In the genomic region with DNA sequence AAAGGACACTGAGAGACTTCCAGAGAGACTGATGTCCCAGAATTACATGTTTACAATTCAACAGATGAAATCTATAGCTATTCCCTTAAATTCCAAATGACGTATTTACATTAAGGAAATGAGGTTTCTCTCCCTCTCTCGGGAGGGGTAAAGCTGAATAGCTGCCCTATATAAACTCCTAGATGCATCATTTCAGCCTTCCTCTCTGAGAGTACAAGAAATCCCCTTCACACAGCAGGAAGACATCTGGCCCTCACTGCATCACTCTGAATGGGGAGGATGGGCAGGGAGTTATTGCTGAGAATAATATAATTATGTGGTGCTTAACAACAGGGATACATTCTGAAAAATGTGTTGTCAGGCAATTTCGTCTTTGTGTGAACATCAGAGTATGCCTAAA, we compare ENCODE assay signal across 14 cellular contexts. TPM values are rescaled to one million over a fixed set of nuclear protein-coding genes. Genes with fewer than 3 reads are reported as not detected.
DNase-seq lines count a peak whose midpoint lies in the region; ATAC-seq and TF ChIP-seq lines count a peak whose summit lies in the region.
"Had no signal": no experiment of that assay in that cellular context is flagged by ENCODE, and none has a peak within 500 bp of the region (broad histone marks: within the 10 kb centered on the region; RNA-seq: fewer than 3 reads in every experiment).

No MANE protein-coding gene starts in this region.

- H3K27me3 ChIP-seq in OCI-LY3 (ENCODE audit: low read depth, low read length) (no peaks in the 10 kb centered on the region), SJCRH30 (no peaks in the 10 kb centered on the region), tibial nerve (no peaks in the 10 kb centered on the region)

- DNase-seq in HuH-7.5 (ENCODE audit: low spot score): no peak
- no peak for DNase-seq in NCI-H774 (lab: John Stamatoyannopoulos, UW)
- DNase-seq in SJCRH30: no peak
- no peak for DNase-seq in tibial nerve (ENCODE audit: low spot score in 2 of 2)
- DNase-seq: activated CD4-positive, alpha-beta T cell treated with anti-CD3 and anti-CD28 coated beads, Interleukin-2, amount 50 U/mL, for 4 hours; central memory CD4-positive, alpha-beta T cell; KBM-7; NCI-H2171 treated with DMSO at 0.1 percent for 48 hours; PC-9 had no signal

- H2AFZ ChIP-seq in OCI-LY3 (ENCODE audit: low read depth, low read length): no peak overlapping the region
- H2AFZ ChIP-seq: parathyroid adenoma, PC-9 had no signal

- H3K9me3 ChIP-seq in OCI-LY3 (ENCODE audit: insufficient read depth, low read length): no peaks in the 10 kb centered on the region
- no peaks in the 10 kb centered on the region for H3K9me3 ChIP-seq in SJCRH30 (replicated peaks)
- H3K9me3 ChIP-seq in tibial nerve: no peaks in the 10 kb centered on the region

- H3K9ac ChIP-seq in OCI-LY3 (ENCODE audit: low read length): no peak overlapping the region
- H3K9ac ChIP-seq: parathyroid adenoma had no signal

- H3K4me1 ChIP-seq in OCI-LY3 (ENCODE audit: low read length): peaks cover 18% of the 10 kb centered on the region
- H3K4me1 ChIP-seq in SJCRH30: no peaks in the 10 kb centered on the region
- peaks cover 0 to 7% (median 0%) of the 10 kb centered on the region in 4 donors for H3K4me1 ChIP-seq in tibial nerve

- peaks cover 69% of the 10 kb centered on the region for H3K79me2 ChIP-seq in OCI-LY3 (ENCODE audit: low read length)

- TF ChIP-seq CTCF in OCI-LY3 (IDR thresholded peaks at IDR 0.05; ENCODE audit: low read depth, low read length): no peak
- no peak for TF ChIP-seq CTCF in tibial nerve (IDR thresholded peaks at IDR 0.05)

- peaks cover 23% of the 10 kb centered on the region; the same call in 1 of the 2 replicates for H4K20me1 ChIP-seq in OCI-LY3 (ENCODE audit: insufficient read depth, low read length)

- H3K4me3 ChIP-seq in OCI-LY3 (ENCODE audit: low read length) (no peak overlapping the region), SJCRH30 (no peak overlapping the region), tibial nerve (no peak overlapping the region)
- H3K4me3 ChIP-seq: PC-9 had no signal

- no peak for TF ChIP-seq EP300 in tibial nerve (IDR thresholded peaks at IDR 0.05)

- no peak for TF ChIP-seq POLR2A in tibial nerve (IDR thresholded peaks at IDR 0.05)

- H3K36me3 ChIP-seq in OCI-LY3 (replicated peaks; ENCODE audit: low read depth, low read length) (peaks cover 30% of the 10 kb centered on the region), SJCRH30 (peaks cover 20% of the 10 kb centered on the region), tibial nerve (peaks cover 0 to 20% (median 0%) of the 10 kb centered on the region in 3 donors)

- 81 to 84% methylated on average over 3 of the region's 3 CpGs for WGBS in tibial nerve, 2 donors

- peak overlapping the region; percentile 32 for H3K4me2 ChIP-seq in OCI-LY3 (ENCODE audit: low read length)
- H3K4me2 ChIP-seq: PC-9 had no signal

- ATAC-seq in GM18870 (IDR thresholded peaks at IDR 0.05; ENCODE audit: unreplicated experiment) (peak; percentile 83), GM21528 (IDR thresholded peaks at IDR 0.05; ENCODE audit: low FRiP score, unreplicated experiment) (peak; percentile 47), HG03064 (IDR thresholded peaks at IDR 0.05; ENCODE audit: low read depth, unreplicated experiment) (peak; percentile 64)

- 0 out of 2 replicates have a peak overlapping the region, but pooled peaks have one; percentile 15 for H3K27ac ChIP-seq in OCI-LY3 (ENCODE audit: low read length)
- no peak overlapping the region for H3K27ac ChIP-seq in SJCRH30
- no peak overlapping the region for H3K27ac ChIP-seq in tibial nerve
- H3K27ac ChIP-seq: parathyroid adenoma, PC-9 had no signal

RNA-seq across cellular contexts. Expression of a gene that starts 11.0 kb away (rescaled TPM):
- total RNA-seq in SJCRH30 (2014; rRNA removed; shearing (Covaris generic)): 71.4 and 77.7 TPM in 2 replicates
- total RNA-seq in tibial nerve: 10 to 100 TPM; 25.5 to 50.4 (median 33.5) TPM
